ENCODE assay signal across 8 cellular contexts in genomic region chr9:36008774-36009300, GRCh38. TPM values are rescaled to one million over a fixed set of nuclear protein-coding genes. Genes with fewer than 3 reads are reported as not detected.
A peak's percentile ranks its signal among the peaks of the same experiment; 100 is the strongest.
DNase-seq lines count a peak whose midpoint lies in the region; ATAC-seq, FAIRE-seq and TF ChIP-seq lines count a peak whose summit lies in the region.

No MANE protein-coding gene starts in this region.

- H4K20me1 ChIP-seq in Loucy (ENCODE audit: insufficient read depth, low read length, poor library complexity, severe bottlenecking) = no peaks in the 10 kb centered on the region

- no peaks in the 10 kb centered on the region for H3K79me2 ChIP-seq in Loucy (ENCODE audit: insufficient read depth, low read length)

- no peak overlapping the region for H3K4me2 ChIP-seq in Loucy (ENCODE audit: low read depth, low read length, poor library complexity, severe bottlenecking)

- no peaks in the 10 kb centered on the region for H3K4me1 Mint-ChIP-seq in progenitor cell of endocrine pancreas (ENCODE audit: low read depth)

- no peak overlapping the region for H3K9ac ChIP-seq in Loucy (ENCODE audit: low read depth, low read length, poor library complexity, severe bottlenecking)

- TF ChIP-seq CTCF in 22Rv1 (IDR thresholded peaks at IDR 0.05) (peak; percentile 100), Loucy (conservative IDR thresholded peaks at IDR 0.05; ENCODE audit: low read length) (peak; percentile 100), progenitor cell of endocrine pancreas (IDR thresholded peaks at IDR 0.05; ENCODE audit: unreplicated experiment) (peak; percentile 98)

- H3K27ac ChIP-seq in 22Rv1 = no peak overlapping the region
- H3K27ac ChIP-seq in SJCRH30 = no peak overlapping the region

- no peak for ATAC-seq in HG03469 (IDR thresholded peaks at IDR 0.05; ENCODE audit: unreplicated experiment)

- H3K27me3 ChIP-seq in Loucy (ENCODE audit: insufficient read depth, low read length, poor library complexity, severe bottlenecking) (no peaks in the 10 kb centered on the region), SJCRH30 (no peaks in the 10 kb centered on the region)

- no peak for TF ChIP-seq POLR2A in GM12892 (IDR thresholded peaks at IDR 0.05; ENCODE audit: low read depth, low read length)

- no peak overlapping the region for H3K27ac Mint-ChIP-seq in progenitor cell of endocrine pancreas

- no peak overlapping the region for H3K4me3 ChIP-seq in Loucy (ENCODE audit: low read length, poor library complexity, severe bottlenecking)
- H3K4me3 ChIP-seq in SJCRH30 = no peak overlapping the region

- H3K9me2 ChIP-seq in Loucy (replicated peaks; ENCODE audit: low read depth, low read length) = no peaks in the 10 kb centered on the region

- H3K4me1 ChIP-seq in Loucy (ENCODE audit: insufficient read depth, low read length, poor library complexity, severe bottlenecking) (peaks cover 3% of the 10 kb centered on the region), SJCRH30 (peaks cover 10% of the 10 kb centered on the region)

- no peaks in the 10 kb centered on the region for H3K9me3 ChIP-seq in Loucy (ENCODE audit: insufficient read depth, low read depth, low read length)
- H3K9me3 ChIP-seq in SJCRH30 (replicated peaks) = no peaks in the 10 kb centered on the region

- peak; percentile 90 for FAIRE-seq in GM12892 (lab: Jason Lieb, UNC)

- H3K36me3 Mint-ChIP-seq in progenitor cell of endocrine pancreas (ENCODE audit: insufficient read depth) = no peaks in the 10 kb centered on the region

- H2AFZ ChIP-seq in Loucy (ENCODE audit: low read length) = peak overlapping the region; percentile 62; the same call in 1 of the 2 replicates

- no peaks in the 10 kb centered on the region for H3F3A ChIP-seq in Loucy (ENCODE audit: low read depth)

- H3K36me3 ChIP-seq in Loucy (ENCODE audit: insufficient read depth, low read length) = no peaks in the 10 kb centered on the region
- H3K36me3 ChIP-seq in SJCRH30 = no peaks in the 10 kb centered on the region

- DNase-seq in GM12892 (ENCODE audit: insufficient read length) = peak; percentile 25
- peak; percentile 72 to 86 for DNase-seq in SJCRH30
- DNase-seq in activated effector memory CD4-positive, alpha-beta T cell treated with anti-CD3 and anti-CD28 coated beads, Interleukin-2, amount 50 U/mL, for 16 hours = peak; percentile 88
- DNase-seq in germinal center (ENCODE audit: low spot score) = peak; percentile 86
- DNase-seq in progenitor cell of endocrine pancreas (ENCODE audit: low spot score, unreplicated experiment) = peak; percentile 30

- H3K27me3 Mint-ChIP-seq in progenitor cell of endocrine pancreas = peaks cover 60% of the 10 kb centered on the region

- no peak overlapping the region for H3K4me3 Mint-ChIP-seq in progenitor cell of endocrine pancreas (ENCODE audit: low read depth)

- peaks cover 6% of the 10 kb centered on the region for H3K9me3 Mint-ChIP-seq in progenitor cell of endocrine pancreas (ENCODE audit: low read depth)

RNA-seq across cellular contexts. Expression of gene RECK, which starts 27.9 kb away (rescaled TPM):
- polyA plus RNA-seq in GM12892 (2012; ENCODE audit: missing spikeins) = 3.9 TPM
- 8.1 and 10.1 TPM in 2 replicates for total RNA-seq in SJCRH30 (2014; rRNA removed; shearing (Covaris generic))
- 6.9 and 7.1 TPM in 2 replicates for total RNA-seq in progenitor cell of endocrine pancreas

RNA-seq across cellular contexts. Expression of gene OR2S2, which starts 50.9 kb away (rescaled TPM):
- polyA plus RNA-seq in GM12892 (2012; ENCODE audit: missing spikeins) = not detected
- total RNA-seq in SJCRH30 (2014; rRNA removed; shearing (Covaris generic)) = not detected in 2 replicates
- not detected in 2 replicates for total RNA-seq in progenitor cell of endocrine pancreas

Comparison
In these comparisons a context has a peak if more than half of its experiments do, and no peak if none do; other contexts are left out.
1. DNase-seq: peak in every context shown above with its lines; median percentile 88 in activated effector memory CD4-positive, alpha-beta T cell treated with anti-CD3 and anti-CD28 coated beads, Interleukin-2, amount 50 U/mL, for 16 hours; 86 in germinal center; 79 in SJCRH30; 30 in progenitor cell of endocrine pancreas; 25 in GM12892.